In the genomic region with DNA sequence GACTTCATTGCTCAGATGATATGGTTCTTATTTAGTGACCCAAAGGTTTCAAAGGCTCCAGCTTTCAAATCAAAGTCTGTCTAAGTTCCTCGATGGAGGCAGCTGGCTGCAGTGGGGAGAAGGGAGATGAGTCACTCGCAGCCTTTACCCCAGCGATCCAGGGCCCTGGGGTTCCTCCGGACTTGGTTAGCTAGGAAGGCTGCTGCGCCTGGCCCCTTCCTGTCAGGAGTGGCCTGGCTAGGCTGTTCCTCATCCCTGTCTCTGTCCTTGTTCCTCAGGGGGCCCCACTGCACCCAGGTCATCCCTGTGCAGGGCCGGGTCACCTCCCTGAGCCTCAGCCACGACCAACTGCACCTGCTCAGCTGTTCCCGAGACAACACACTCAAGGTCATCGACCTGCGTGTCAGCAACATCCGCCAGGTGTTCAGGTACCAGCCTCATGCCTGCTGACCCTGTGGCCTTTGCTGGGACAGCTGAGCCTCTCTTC, we compare ENCODE assay signal across 9 cellular contexts. TPM values are rescaled to one million over a fixed set of nuclear protein-coding genes. Genes with fewer than 3 reads are reported as not detected.
DNase-seq lines count a peak whose midpoint lies in the region; ATAC-seq lines count a peak whose summit lies in the region.
"Had no signal": no experiment of that assay in that cellular context is flagged by ENCODE, and none has a peak within 500 bp of the region (broad histone marks: within the 10 kb centered on the region; RNA-seq: fewer than 3 reads in every experiment).

No MANE protein-coding gene starts in this region.

- ATAC-seq in right cardiac atrium (no peak), left ventricle myocardium superior (no peak), GM19452 (IDR thresholded peaks at IDR 0.05; ENCODE audit: unreplicated experiment) (no peak), GM21381 (IDR thresholded peaks at IDR 0.05; ENCODE audit: unreplicated experiment) (no peak), GM21515 (IDR thresholded peaks at IDR 0.05; ENCODE audit: unreplicated experiment) (no peak)
- no peak for ATAC-seq in activated CD8-positive, alpha-beta T cell treated with anti-CD3 and anti-CD28 coated beads, Interleukin-2, amount 10 ng/mL, durations not matched to agents 7 days and 5 days

- no peak overlapping the region for H3K4me3 ChIP-seq in right cardiac atrium (ENCODE audit: low read length)

- H3K4me1 ChIP-seq in right cardiac atrium (ENCODE audit: control insufficient read depth, insufficient read depth, low read length), result peaks cover 17% of the 10 kb centered on the region

- no peaks in the 10 kb centered on the region for H3K27me3 ChIP-seq in right cardiac atrium (ENCODE audit: control insufficient read depth, insufficient read depth)

- H3K4me3 Mint-ChIP-seq in activated CD8-positive, alpha-beta T cell treated with anti-CD3 and anti-CD28 coated beads, Interleukin-2, amount 10 ng/mL, durations not matched to agents 7 days and 5 days, result no peak overlapping the region

- 70% methylated on average over 11 of the region's 11 CpGs for WGBS in right cardiac atrium

- no peaks in the 10 kb centered on the region for H3K9me3 ChIP-seq in right cardiac atrium (ENCODE audit: control insufficient read depth, low read length)

- peak in 1 of 3 donors; percentile 61 for DNase-seq in right cardiac atrium
- no peak for DNase-seq in left ventricle myocardium superior
- DNase-seq in activated CD8-positive, alpha-beta T cell treated with anti-CD3 and anti-CD28 coated beads, Interleukin-2, amount 10 ng/mL, durations not matched to agents 7 days and 5 days, result no peak
- peak; percentile 23 to 77 for DNase-seq in lung microvascular endothelial cell (ENCODE audit: low read depth in 2 of 2)
- DNase-seq in NCI-H1436 treated with DMSO at 0.1 percent for 48 hours (lab: John Stamatoyannopoulos, UW), result no peak
- DNase-seq: NCI-H1417 treated with DMSO at 0.1 percent for 48 hours had no signal

- peak overlapping the region; percentile 30 for H3K27ac ChIP-seq in right cardiac atrium (ENCODE audit: low read length)

- H3K27ac Mint-ChIP-seq in activated CD8-positive, alpha-beta T cell treated with anti-CD3 and anti-CD28 coated beads, Interleukin-2, amount 10 ng/mL, durations not matched to agents 7 days and 5 days, result peak overlapping the region; percentile 22

- peaks cover 61% of the 10 kb centered on the region for H3K36me3 Mint-ChIP-seq in activated CD8-positive, alpha-beta T cell treated with anti-CD3 and anti-CD28 coated beads, Interleukin-2, amount 10 ng/mL, durations not matched to agents 7 days and 5 days (ENCODE audit: low read depth)

- intact Hi-C loops in right cardiac atrium (cut with DNase I) (loop anchor here in 1 of 4 donors (10.0 kb wide), 1 partner anchor 417 kb away; no protein-coding TSS in a partner anchor), left ventricle myocardium superior (cut with micrococcal nuclease) (no loop called here)

- CTCF ChIA-PET in activated CD8-positive, alpha-beta T cell treated with anti-CD3 and anti-CD28 coated beads, Interleukin-2, amount 10 ng/mL, durations not matched to agents 7 days and 5 days (lab: Charles Lee), result interaction anchor here (1.1 to 2.0 kb wide), 7 partner anchors 13 to 350 kb away, joined by 3 to 12 read pairs (median 7); a partner anchor contains a TSS

- H3K27me3 Mint-ChIP-seq in activated CD8-positive, alpha-beta T cell treated with anti-CD3 and anti-CD28 coated beads, Interleukin-2, amount 10 ng/mL, durations not matched to agents 7 days and 5 days (ENCODE audit: low read depth), result no peaks in the 10 kb centered on the region

- POLR2A ChIA-PET in activated CD8-positive, alpha-beta T cell treated with anti-CD3 and anti-CD28 coated beads, Interleukin-2, amount 10 ng/mL, durations not matched to agents 7 days and 5 days (lab: Charles Lee), result interaction anchor here (1.3 kb wide), 1 partner anchor 13 kb away, joined by 6 read pairs; no protein-coding TSS in a partner anchor

- no peaks in the 10 kb centered on the region for H3K9me3 Mint-ChIP-seq in activated CD8-positive, alpha-beta T cell treated with anti-CD3 and anti-CD28 coated beads, Interleukin-2, amount 10 ng/mL, durations not matched to agents 7 days and 5 days (ENCODE audit: insufficient read depth)

- H3K4me1 Mint-ChIP-seq in activated CD8-positive, alpha-beta T cell treated with anti-CD3 and anti-CD28 coated beads, Interleukin-2, amount 10 ng/mL, durations not matched to agents 7 days and 5 days (ENCODE audit: low read depth), result peaks cover 24% of the 10 kb centered on the region

RNA-seq across cellular contexts. Expression of a gene that starts 13.9 kb away (rescaled TPM):
- total RNA-seq in right cardiac atrium (10 to 100 TPM; 11.9 to 23.9 (median 19.1) TPM), left ventricle myocardium superior (16.3 TPM), lung microvascular endothelial cell (3.5 and 5.2 TPM in 2 replicates)
- 19.1 TPM for polyA plus RNA-seq in right cardiac atrium
- total RNA-seq in activated CD8-positive, alpha-beta T cell treated with anti-CD3 and anti-CD28 coated beads, Interleukin-2, amount 10 ng/mL, durations not matched to agents 7 days and 5 days, result 100 to 1,000 TPM; 104 to 105 TPM

RNA-seq across cellular contexts. Expression of a gene that starts 34.3 kb away (rescaled TPM):
- total RNA-seq in right cardiac atrium, result 100 to 1,000 TPM in 2 of 4 donors, 10 to 100 TPM in 2; 88.9 to 127 (median 106) TPM
- 228 TPM for polyA plus RNA-seq in right cardiac atrium
- 102 TPM for total RNA-seq in left ventricle myocardium superior
- 1 to 10 TPM; 4.0 to 4.5 TPM for total RNA-seq in activated CD8-positive, alpha-beta T cell treated with anti-CD3 and anti-CD28 coated beads, Interleukin-2, amount 10 ng/mL, durations not matched to agents 7 days and 5 days
- total RNA-seq in lung microvascular endothelial cell, result 47.5 and 90.5 TPM in 2 replicates

Comparison
In these comparisons a context has a peak if more than half of its experiments do, and no peak if none do; other contexts are left out.
1. DNase-seq: peak in lung microvascular endothelial cell (2 of 2); none in left ventricle myocardium superior (single experiment), activated CD8-positive, alpha-beta T cell treated with anti-CD3 and anti-CD28 coated beads, Interleukin-2, amount 10 ng/mL, durations not matched to agents 7 days and 5 days (single experiment) and NCI-H1436 treated with DMSO at 0.1 percent for 48 hours (single experiment).